Comparison of ENCODE assay signal across 17 cellular contexts in genomic region chr2:238505892-238506280, GRCh38.
"Had no signal": no experiment of that assay in that cellular context is flagged by ENCODE, and none has a peak within 500 bp of the region (broad histone marks: within the 10 kb centered on the region; RNA-seq: fewer than 3 reads in every experiment).

No MANE protein-coding gene starts in this region.

- H3K4me1 ChIP-seq: esophagus squamous epithelium, heart left ventricle, pancreas, upper lobe of left lung had no signal

- H3K36me3 ChIP-seq: esophagus squamous epithelium, heart left ventricle, neutrophil, pancreas, upper lobe of left lung had no signal

- H3K27ac ChIP-seq: esophagus squamous epithelium, heart left ventricle, neutrophil, pancreas, upper lobe of left lung had no signal

- H3K9me3 ChIP-seq: esophagus squamous epithelium, heart left ventricle, neutrophil, pancreas, upper lobe of left lung had no signal

- H3K27me3 ChIP-seq: neutrophil, pancreas, upper lobe of left lung had no signal

- FAIRE-seq: pancreas, TTC549 had no signal

- H3K4me3 ChIP-seq: esophagus squamous epithelium, heart left ventricle, pancreas, upper lobe of left lung had no signal

- ATAC-seq: heart left ventricle; left cardiac atrium; natural killer cell treated with Interleukin-12 subunit alpha and Interleukin-12 subunit beta and Interleukin-15 and Interleukin-18, amount 100 ng/mL, for 72 hours; pancreas; SK-N-SH treated with all-trans-retinoic acid at 6 μM for 48 hours had no signal

- DNase-seq: activated CD4-positive, alpha-beta T cell treated with anti-CD3 and anti-CD28 coated beads for 1 hour; activated naive CD4-positive, alpha-beta T cell treated with anti-CD3 and anti-CD28 coated beads, Interleukin-2, amount 50 U/mL, for 16 hours; aorta; cerebellar nuclear complex; cortex of kidney; endodermal cell; esophagus squamous epithelium; heart left ventricle; left cardiac atrium; stimulated activated CD4-positive, alpha-beta T cell treated with anti-CD3 and anti-CD28 coated beads, Interleukin-4, amount 100 ng/mL, for 1 hour; stimulated activated naive CD4-positive, alpha-beta T cell treated with Interleukin-2 at 50 U/mL for 16 hours had no signal
